10 cellular contexts compared by ENCODE assay signal in the genomic region with DNA sequence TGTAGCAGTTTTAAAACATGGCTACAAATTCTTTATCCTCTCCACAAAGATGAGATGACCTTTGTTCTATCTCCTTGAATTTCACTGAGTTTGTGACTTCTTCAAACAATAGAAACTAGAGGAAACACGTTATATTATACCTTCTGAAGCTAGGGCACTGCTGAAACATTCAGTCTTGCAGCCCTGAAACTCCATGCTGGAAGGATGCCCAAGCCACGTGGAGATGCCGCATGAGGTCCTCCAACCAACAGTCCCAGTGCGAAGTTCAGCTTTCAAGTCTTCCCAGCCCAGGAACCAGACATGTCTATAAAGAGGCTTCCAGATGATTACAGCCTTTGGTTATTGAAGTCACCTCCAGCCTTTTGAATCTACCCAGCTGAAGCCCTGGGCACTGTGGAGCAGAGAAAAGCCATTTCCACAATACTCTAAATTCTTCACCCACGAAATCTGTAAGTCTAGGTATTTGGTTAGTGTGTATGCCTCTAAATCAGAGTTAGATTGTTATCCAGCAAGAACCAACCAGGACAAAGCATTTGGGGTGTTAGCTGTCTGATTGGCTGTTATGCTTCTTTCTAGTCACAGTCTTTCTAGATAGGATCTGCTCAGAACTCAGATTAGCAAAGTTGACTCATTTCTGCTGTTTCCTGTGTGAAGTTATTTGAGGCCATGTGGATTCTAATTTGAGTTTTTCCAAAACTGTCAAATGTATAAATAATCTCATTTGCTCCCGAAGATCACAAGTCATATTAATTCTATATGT.
DNase-seq lines count a peak whose midpoint lies in the region; ATAC-seq, FAIRE-seq and TF ChIP-seq lines count a peak whose summit lies in the region.
"Had no signal": no experiment of that assay in that cellular context is flagged by ENCODE, and none has a peak within 500 bp of the region (broad histone marks: within the 10 kb centered on the region; RNA-seq: fewer than 3 reads in every experiment).

No MANE protein-coding gene starts in this region.

- TF ChIP-seq EP300 in tibial nerve (IDR thresholded peaks at IDR 0.05): no peak

- no peaks in the 10 kb centered on the region for H3K36me3 ChIP-seq in astrocyte (ENCODE audit: insufficient read depth, low read length)
- no peaks in the 10 kb centered on the region for H3K36me3 ChIP-seq in tibial nerve

- DNase-seq in astrocyte (ENCODE audit: low read depth): peak; percentile 92
- DNase-seq in sciatic nerve (ENCODE audit: low spot score): no peak
- DNase-seq in tibial nerve (ENCODE audit: low spot score in 2 of 2): no peak
- DNase-seq in dorsolateral prefrontal cortex: no peak
- DNase-seq: activated effector memory CD4-positive, alpha-beta T cell treated with anti-CD3 and anti-CD28 coated beads, Interleukin-2, amount 50 U/mL, for 16 hours had no signal

- H3K27ac Mint-ChIP-seq in astrocyte (ENCODE audit: unreplicated experiment): no peak overlapping the region
- H3K27ac Mint-ChIP-seq: memory B cell had no signal

- TF ChIP-seq CTCF in astrocyte (IDR thresholded peaks at IDR 0.05; ENCODE audit: insufficient read depth, low read depth, low read length) (no peak), tibial nerve (IDR thresholded peaks at IDR 0.05) (no peak), dorsolateral prefrontal cortex (IDR thresholded peaks at IDR 0.05 in 54 of 56, conservative IDR thresholded peaks at IDR 0.05 in 2 of 56; ENCODE audit: low read depth in 1 of 56, partially characterized antibody in 56 of 56) (no peak)

- H3K27me3 Mint-ChIP-seq in astrocyte (ENCODE audit: low read depth, unreplicated experiment): no peaks in the 10 kb centered on the region

- H3K27me3 ChIP-seq in astrocyte (ENCODE audit: insufficient read depth, low read length) (no peaks in the 10 kb centered on the region), tibial nerve (no peaks in the 10 kb centered on the region), dorsolateral prefrontal cortex (peaks cover 0 to 4% (median 0%) of the 10 kb centered on the region in 45 donors)

- H3K4me3 ChIP-seq in astrocyte (ENCODE audit: insufficient read depth, low read depth, low read length) (no peak overlapping the region), tibial nerve (no peak overlapping the region), dorsolateral prefrontal cortex (no peak overlapping the region)

- no peak overlapping the region for H3K4me3 Mint-ChIP-seq in astrocyte (ENCODE audit: unreplicated experiment)
- H3K4me3 Mint-ChIP-seq: memory B cell had no signal

- peaks cover 10% of the 10 kb centered on the region for H3K4me1 Mint-ChIP-seq in astrocyte (ENCODE audit: low read depth, unreplicated experiment)

- no peak for TF ChIP-seq POLR2A in tibial nerve (IDR thresholded peaks at IDR 0.05)

- no peak overlapping the region for H3K9ac ChIP-seq in astrocyte (ENCODE audit: low read length)

- H3K36me3 Mint-ChIP-seq in astrocyte (ENCODE audit: low read depth, unreplicated experiment): no peaks in the 10 kb centered on the region
- H3K36me3 Mint-ChIP-seq: memory B cell had no signal

- no peaks in the 10 kb centered on the region for H4K20me1 ChIP-seq in astrocyte (ENCODE audit: insufficient read depth, low read length)

- H3K4me1 ChIP-seq in astrocyte (ENCODE audit: insufficient read depth, low read length): peaks cover 7% of the 10 kb centered on the region
- peaks cover 0 to 12% (median 0%) of the 10 kb centered on the region in 4 donors for H3K4me1 ChIP-seq in tibial nerve

- H3K79me2 ChIP-seq in astrocyte (ENCODE audit: insufficient read depth, low read length): no peaks in the 10 kb centered on the region

- H3K27ac ChIP-seq in astrocyte (ENCODE audit: low read depth, low read length): peak overlapping the region; percentile 45
- no peak overlapping the region for H3K27ac ChIP-seq in tibial nerve
- H3K27ac ChIP-seq in dorsolateral prefrontal cortex: no peak overlapping the region

- peak; percentile 59 for ATAC-seq in GM18867 (IDR thresholded peaks at IDR 0.05; ENCODE audit: unreplicated experiment)
- ATAC-seq in HG03378 (IDR thresholded peaks at IDR 0.05; ENCODE audit: unreplicated experiment): peak; percentile 63
- ATAC-seq in sciatic nerve: peak; percentile 30
- no peak for ATAC-seq in GM21360 (IDR thresholded peaks at IDR 0.05; ENCODE audit: unreplicated experiment)
- ATAC-seq: esophagus mucosa had no signal

- WGBS in tibial nerve, 2 donors: 71 to 74% methylated on average over 6 of the region's 6 CpGs

- H2AFZ ChIP-seq in astrocyte (ENCODE audit: low read depth, low read length): peak overlapping the region; percentile 1

- H3K4me2 ChIP-seq in astrocyte (ENCODE audit: low read length): peak overlapping the region; percentile 32

- intact Hi-C loops in sciatic nerve (cut with DNase I): no loop called here
- intact Hi-C loops in dorsolateral prefrontal cortex (cut with DNase I): no loop called here

- FAIRE-seq in astrocyte (lab: Jason Lieb, UNC): peak; percentile 99

- H3K9me3 Mint-ChIP-seq in astrocyte (ENCODE audit: unreplicated experiment): peaks cover 2% of the 10 kb centered on the region

- H3K9me3 ChIP-seq in astrocyte (ENCODE audit: insufficient read depth, low read depth, low read length) (no peaks in the 10 kb centered on the region), tibial nerve (peaks cover 0 to 8% (median 0%) of the 10 kb centered on the region in 4 donors)
